Comparison of ENCODE assay signal across 16 cellular contexts in genomic region chr18:28019425-28020108, GRCh38.
DNase-seq lines count a peak whose midpoint lies in the region; ATAC-seq, FAIRE-seq and TF ChIP-seq lines count a peak whose summit lies in the region.
"Had no signal": no experiment of that assay in that cellular context is flagged by ENCODE, and none has a peak within 500 bp of the region (broad histone marks: within the 10 kb centered on the region; RNA-seq: fewer than 3 reads in every experiment).

No MANE protein-coding gene starts in this region.

- no peak overlapping the region for H3K27ac Mint-ChIP-seq in astrocyte (ENCODE audit: unreplicated experiment)
- no peak overlapping the region for H3K27ac Mint-ChIP-seq in activated T-helper 1 cell treated with anti-CD3 and anti-CD28 coated beads, Interleukin-12 subunit alpha, Interleukin-12 subunit beta, Interleukin-2, Interleukin-4 antibody, amounts not matched to agents 30 ng/mL and 10 ng/mL and 1 ng/mL, durations not matched to agents 14 hours and 24 hours and 36 hours
- H3K27ac Mint-ChIP-seq: CD8-positive, alpha-beta memory T cell had no signal

- TF ChIP-seq CTCF in SK-N-SH (IDR thresholded peaks at IDR 0.05): no peak
- no peak for TF ChIP-seq CTCF in astrocyte (IDR thresholded peaks at IDR 0.05; ENCODE audit: insufficient read depth, low read depth, low read length)
- no peak for TF ChIP-seq CTCF in keratinocyte (optimal IDR thresholded peaks at IDR 0.05 in 1 of 3, IDR thresholded peaks at IDR 0.05 in 1 of 3, conservative IDR thresholded peaks at IDR 0.05 in 1 of 3; ENCODE audit: extremely low read depth in 1 of 3, insufficient read depth in 2 of 3, low read length in 3 of 3)

- peaks cover 7% of the 10 kb centered on the region for H3K36me3 Mint-ChIP-seq in astrocyte (ENCODE audit: low read depth, unreplicated experiment)
- no peaks in the 10 kb centered on the region for H3K36me3 Mint-ChIP-seq in activated T-helper 1 cell treated with anti-CD3 and anti-CD28 coated beads, Interleukin-12 subunit alpha, Interleukin-12 subunit beta, Interleukin-2, Interleukin-4 antibody, amounts not matched to agents 30 ng/mL and 10 ng/mL and 1 ng/mL, durations not matched to agents 14 hours and 24 hours and 36 hours (ENCODE audit: low read depth)
- H3K36me3 Mint-ChIP-seq: CD8-positive, alpha-beta memory T cell had no signal

- CTCF ChIA-PET in SK-N-SH (lab: Yijun Ruan, JAX): no interaction called here

- no peaks in the 10 kb centered on the region for H3K27me3 Mint-ChIP-seq in astrocyte (ENCODE audit: low read depth, unreplicated experiment)
- H3K27me3 Mint-ChIP-seq in activated T-helper 1 cell treated with anti-CD3 and anti-CD28 coated beads, Interleukin-12 subunit alpha, Interleukin-12 subunit beta, Interleukin-2, Interleukin-4 antibody, amounts not matched to agents 30 ng/mL and 10 ng/mL and 1 ng/mL, durations not matched to agents 14 hours and 24 hours and 36 hours (ENCODE audit: insufficient read depth): no peaks in the 10 kb centered on the region
- H3K27me3 Mint-ChIP-seq: CD8-positive, alpha-beta memory T cell had no signal

- FAIRE-seq in astrocyte (lab: Jason Lieb, UNC) (peak; percentile 20), keratinocyte (lab: Jason Lieb, UNC) (peak; percentile 67)

- no peak overlapping the region for H3K4me3 ChIP-seq in SK-N-SH (ENCODE audit: low read depth in 2 of 2, low read length in 1 of 2)
- H3K4me3 ChIP-seq in astrocyte (ENCODE audit: insufficient read depth, low read depth, low read length): no peak overlapping the region
- no peak overlapping the region for H3K4me3 ChIP-seq in keratinocyte (ENCODE audit: control insufficient read depth in 2 of 3, extremely low read depth in 1 of 3, insufficient read depth in 2 of 3, low read depth in 1 of 3, low read length in 3 of 3)
- H3K4me3 ChIP-seq: BLaER1, HAP-1, PC-9 had no signal

- dilution Hi-C loops in keratinocyte (cut with MboI; ENCODE audit: extremely low pct_ligation_motif_present, low sequenced_read_pairs): no loop called here

- TF ChIP-seq EP300 in SK-N-SH (IDR thresholded peaks at IDR 0.05; ENCODE audit: borderline replicate concordance in 1 of 2, low read depth in 1 of 2, low read length in 1 of 2): no peak

- no peaks in the 10 kb centered on the region for H3K9me1 ChIP-seq in keratinocyte (ENCODE audit: control insufficient read depth, extremely low read depth, insufficient read depth, low read length)

- TF ChIP-seq RAD21 in SK-N-SH (IDR thresholded peaks at IDR 0.05; ENCODE audit: low read length): no peak

- H3K9me3 ChIP-seq in SK-N-SH (no peaks in the 10 kb centered on the region), astrocyte (ENCODE audit: insufficient read depth, low read depth, low read length) (no peaks in the 10 kb centered on the region), keratinocyte (ENCODE audit: control insufficient read depth, low read depth, low read length) (no peaks in the 10 kb centered on the region)
- H3K9me3 ChIP-seq: BLaER1, HAP-1 had no signal

- H3K4me2 ChIP-seq in SK-N-SH (no peak overlapping the region), astrocyte (ENCODE audit: low read length) (no peak overlapping the region), keratinocyte (ENCODE audit: control insufficient read depth, extremely low read depth, insufficient read depth, low read depth, low read length) (no peak overlapping the region)
- H3K4me2 ChIP-seq: BLaER1, PC-9 had no signal

- WGBS in SK-N-SH (ENCODE audit: low lambda C conversion rate): 74% methylated on average over 3 of the region's 3 CpGs

- H3K79me2 ChIP-seq in SK-N-SH (ENCODE audit: insufficient read depth) (peaks cover 95% of the 10 kb centered on the region), astrocyte (ENCODE audit: insufficient read depth, low read length) (peaks cover 80% of the 10 kb centered on the region), keratinocyte (ENCODE audit: control insufficient read depth, insufficient read depth, low read length) (no peaks in the 10 kb centered on the region)

- H3F3A ChIP-seq in SK-N-SH (replicated peaks; ENCODE audit: insufficient read depth): peaks cover 16% of the 10 kb centered on the region

- no peak overlapping the region for H3K27ac ChIP-seq in SK-N-SH (ENCODE audit: low read depth in 2 of 2, low read length in 1 of 2)
- H3K27ac ChIP-seq in astrocyte (ENCODE audit: low read depth, low read length): no peak overlapping the region
- no peak overlapping the region for H3K27ac ChIP-seq in keratinocyte (ENCODE audit: control insufficient read depth, insufficient read depth, low read length)
- H3K27ac ChIP-seq: 22Rv1, BLaER1, PC-9 had no signal

- H3K27me3 ChIP-seq in SK-N-SH (ENCODE audit: insufficient read depth) (no peaks in the 10 kb centered on the region), astrocyte (ENCODE audit: insufficient read depth, low read length) (no peaks in the 10 kb centered on the region), keratinocyte (ENCODE audit: control insufficient read depth, extremely low read depth, insufficient read depth, low read length) (no peaks in the 10 kb centered on the region)
- H3K27me3 ChIP-seq: BLaER1 had no signal

- H3K9me3 Mint-ChIP-seq in astrocyte (ENCODE audit: unreplicated experiment): peaks cover 3% of the 10 kb centered on the region
- peaks cover 3% of the 10 kb centered on the region for H3K9me3 Mint-ChIP-seq in activated T-helper 1 cell treated with anti-CD3 and anti-CD28 coated beads, Interleukin-12 subunit alpha, Interleukin-12 subunit beta, Interleukin-2, Interleukin-4 antibody, amounts not matched to agents 30 ng/mL and 10 ng/mL and 1 ng/mL, durations not matched to agents 14 hours and 24 hours and 36 hours

- H3K9ac ChIP-seq in SK-N-SH: no peak overlapping the region
- H3K9ac ChIP-seq in astrocyte (ENCODE audit: low read length): no peak overlapping the region
- H3K9ac ChIP-seq in keratinocyte (ENCODE audit: control insufficient read depth, extremely low read depth, insufficient read depth, low read length): no peak overlapping the region
- H3K9ac ChIP-seq: BLaER1 had no signal

- no peak for DNase-seq in SK-N-SH
- peak; percentile 65 for DNase-seq in astrocyte (ENCODE audit: low read depth)
- DNase-seq in keratinocyte (ENCODE audit: low read depth, low spot score): peak; percentile 48
- DNase-seq in RPMI8226: no peak
- DNase-seq in SK-N-DZ (ENCODE audit: low spot score): no peak
- no peak for DNase-seq in activated T-helper 1 cell treated with anti-CD3 and anti-CD28 coated beads, Interleukin-12 subunit alpha, Interleukin-12 subunit beta, Interleukin-2, Interleukin-4 antibody, amounts not matched to agents 30 ng/mL and 10 ng/mL and 1 ng/mL, durations not matched to agents 14 hours and 24 hours and 36 hours (ENCODE audit: low spot score)
- DNase-seq: CD8-positive, alpha-beta memory T cell; DMS 273 treated with DMSO at 0.1 percent for 48 hours; PC-9; SIG-M5; SW 1271 had no signal

- no peak for ATAC-seq in SK-N-SH treated with all-trans-retinoic acid at 6 μM for 48 hours
- no peak for ATAC-seq in HG02938 (IDR thresholded peaks at IDR 0.05; ENCODE audit: unreplicated experiment)

- H3K4me3 Mint-ChIP-seq in astrocyte (ENCODE audit: unreplicated experiment): no peak overlapping the region
- no peak overlapping the region for H3K4me3 Mint-ChIP-seq in activated T-helper 1 cell treated with anti-CD3 and anti-CD28 coated beads, Interleukin-12 subunit alpha, Interleukin-12 subunit beta, Interleukin-2, Interleukin-4 antibody, amounts not matched to agents 30 ng/mL and 10 ng/mL and 1 ng/mL, durations not matched to agents 14 hours and 24 hours and 36 hours
- H3K4me3 Mint-ChIP-seq: CD8-positive, alpha-beta memory T cell had no signal

- H3K36me3 ChIP-seq in SK-N-SH (replicated peaks in 1 of 2; ENCODE audit: control insufficient read depth in 1 of 2, insufficient read depth in 2 of 2, low read length in 1 of 2) (peaks cover 0 to 46% of the 10 kb centered on the region in 2 experiments), astrocyte (ENCODE audit: insufficient read depth, low read length) (no peaks in the 10 kb centered on the region), keratinocyte (ENCODE audit: control insufficient read depth in 2 of 2, extremely low read depth in 1 of 2, insufficient read depth in 2 of 2, low read length in 2 of 2) (no peaks in the 10 kb centered on the region)
- H3K36me3 ChIP-seq: BLaER1, HAP-1 had no signal

- H3K9me2 ChIP-seq in SK-N-SH: no peaks in the 10 kb centered on the region

- POLR2A ChIA-PET in SK-N-SH (lab: Yijun Ruan, JAX): no interaction called here

- H2AFZ ChIP-seq in SK-N-SH (ENCODE audit: low read depth) (no peak overlapping the region), astrocyte (ENCODE audit: low read depth, low read length) (no peak overlapping the region), keratinocyte (ENCODE audit: control insufficient read depth, low read length) (no peak overlapping the region)
- H2AFZ ChIP-seq: PC-9 had no signal

- H3K4me1 ChIP-seq in SK-N-SH (ENCODE audit: control insufficient read depth in 1 of 2, insufficient read depth in 2 of 2, low read depth in 1 of 2, low read length in 1 of 2): peaks cover 0 to 5% of the 10 kb centered on the region in 2 experiments; a peak in 2 of 4 replicates
- H3K4me1 ChIP-seq in astrocyte (ENCODE audit: insufficient read depth, low read length): peaks cover 1% of the 10 kb centered on the region
- peaks cover 4% of the 10 kb centered on the region for H3K4me1 ChIP-seq in keratinocyte (ENCODE audit: control insufficient read depth, extremely low read depth, insufficient read depth, low read length)
- H3K4me1 ChIP-seq: BLaER1, HAP-1 had no signal

- peaks cover 23% of the 10 kb centered on the region for H3K4me1 Mint-ChIP-seq in astrocyte (ENCODE audit: low read depth, unreplicated experiment)
- no peaks in the 10 kb centered on the region for H3K4me1 Mint-ChIP-seq in activated T-helper 1 cell treated with anti-CD3 and anti-CD28 coated beads, Interleukin-12 subunit alpha, Interleukin-12 subunit beta, Interleukin-2, Interleukin-4 antibody, amounts not matched to agents 30 ng/mL and 10 ng/mL and 1 ng/mL, durations not matched to agents 14 hours and 24 hours and 36 hours (ENCODE audit: low read depth)
- H3K4me1 Mint-ChIP-seq: CD8-positive, alpha-beta memory T cell had no signal

- intact Hi-C loops in activated T-helper 1 cell treated with anti-CD3 and anti-CD28 coated beads, Interleukin-12 subunit alpha, Interleukin-12 subunit beta, Interleukin-2, Interleukin-4 antibody, amounts not matched to agents 30 ng/mL and 10 ng/mL and 1 ng/mL, durations not matched to agents 14 hours and 24 hours and 36 hours (cut with micrococcal nuclease): no loop called here

- H4K20me1 ChIP-seq in SK-N-SH (ENCODE audit: insufficient read depth) (peaks cover 22% of the 10 kb centered on the region; the same call in 1 of the 2 replicates), astrocyte (ENCODE audit: insufficient read depth, low read length) (no peaks in the 10 kb centered on the region), keratinocyte (ENCODE audit: control insufficient read depth, extremely low read depth, insufficient read depth, low read length) (no peaks in the 10 kb centered on the region)
- H4K20me1 ChIP-seq: BLaER1 had no signal

TF ChIP-seq in SK-N-SH treated with all-trans-retinoic acid at 6 μM for 48 hours, 23 proteins besides CTCF, POLR2A, EP300 and RAD21 (continues in another document):
- TF ChIP-seq ISL1 (CRISPR knock-in tag; IDR thresholded peaks at IDR 0.05): peak; percentile 9; the same call in 1 of the 2 replicates

TF ChIP-seq in SK-N-SH, 30 proteins besides CTCF, POLR2A, EP300 and RAD21 (continues in another document):
- no peak for TF ChIP-seq RCOR1 (IDR thresholded peaks at IDR 0.05; ENCODE audit: low read length)
- no peak for TF ChIP-seq NFIC (IDR thresholded peaks at IDR 0.05; ENCODE audit: borderline replicate concordance)
- TF ChIP-seq ELF1 (IDR thresholded peaks at IDR 0.05): no peak

Comparison
In these comparisons a context has a peak if more than half of its experiments do, and no peak if none do; other contexts are left out.
1. DNase-seq: peak in astrocyte (single experiment) and keratinocyte (single experiment); none in SK-N-SH (single experiment), RPMI8226 (single experiment), SK-N-DZ (single experiment) and activated T-helper 1 cell treated with anti-CD3 and anti-CD28 coated beads, Interleukin-12 subunit alpha, Interleukin-12 subunit beta, Interleukin-2, Interleukin-4 antibody, amounts not matched to agents 30 ng/mL and 10 ng/mL and 1 ng/mL, durations not matched to agents 14 hours and 24 hours and 36 hours (single experiment).